ENCODE assay signal across 8 cellular contexts in the genomic region with DNA sequence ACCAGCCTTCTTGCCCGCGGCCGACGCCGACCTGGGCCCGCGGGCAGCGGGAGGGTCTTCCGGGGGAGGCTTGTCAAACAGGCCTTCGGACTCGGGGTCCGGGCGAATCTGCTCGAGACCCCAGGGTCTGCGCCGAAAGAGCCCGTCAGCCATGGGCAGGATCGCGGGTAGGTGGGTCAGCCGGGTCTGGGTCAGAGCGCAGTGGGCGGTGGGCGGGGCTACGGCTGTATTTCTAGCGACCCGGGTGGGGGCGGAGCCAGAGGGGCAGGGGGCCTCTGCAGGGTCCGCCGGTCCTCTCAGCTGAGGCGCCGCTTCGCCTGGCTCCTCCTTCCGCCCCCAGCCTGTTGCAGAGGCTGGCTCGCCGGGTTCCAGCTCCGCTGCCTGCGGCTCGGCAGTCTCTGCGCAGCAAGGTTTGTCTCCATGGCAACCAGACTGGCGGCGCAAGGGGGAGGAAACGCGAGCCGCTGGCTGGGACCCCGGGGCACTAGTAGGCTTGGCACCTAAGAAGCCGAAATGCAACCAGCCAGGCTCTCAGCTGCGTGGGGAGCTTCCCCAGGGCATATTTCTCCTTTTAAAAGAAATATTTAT. TPM values are rescaled to one million over a fixed set of nuclear protein-coding genes. Genes with fewer than 3 reads are reported as not detected.
DNase-seq lines count a peak whose midpoint lies in the region; ATAC-seq and TF ChIP-seq lines count a peak whose summit lies in the region.

No MANE protein-coding gene starts in this region.

- no peak for TF ChIP-seq CTCF in Peyer's patch (IDR thresholded peaks at IDR 0.05)
- no peak for TF ChIP-seq CTCF in foreskin fibroblast (IDR thresholded peaks at IDR 0.05; ENCODE audit: low read depth, low read length)
- TF ChIP-seq CTCF in nephron (IDR thresholded peaks at IDR 0.05; ENCODE audit: unreplicated experiment in 3 of 3), result no peak

- H3K4me3 Mint-ChIP-seq in nephron, result peak overlapping the region; percentile 81 to 100 (median 100)
- peak overlapping the region; percentile 95 for H3K4me3 Mint-ChIP-seq in stimulated activated naive B cell treated with anti-CD40 and anti-IgM and Interleukin-4, amounts not matched to agents 10 μg/mL and 1 μg/mL and 100 μg/mL, for 72 hours

- ATAC-seq in stimulated activated naive B cell treated with anti-CD40 and anti-IgM and Interleukin-4, amounts not matched to agents 10 μg/mL and 1 μg/mL and 100 μg/mL, for 72 hours (replicated peaks), result peak; percentile 89
- ATAC-seq in HG02623 (IDR thresholded peaks at IDR 0.05; ENCODE audit: unreplicated experiment), result no peak

- DNase-seq in COLO829 (ENCODE audit: low spot score) (peak; percentile 72), Peyer's patch (peak; percentile 68 to 82 (median 70)), foreskin fibroblast (peak; percentile 80 to 92)
- peak; percentile 63 for DNase-seq in activated gamma-delta T cell treated with anti-CD3 and anti-CD28 coated beads, Interleukin-2, amount 50 U/mL, for 16 hours (ENCODE audit: low read depth)
- DNase-seq in stimulated activated naive B cell treated with anti-CD40 and anti-IgM and Interleukin-4, amounts not matched to agents 10 μg/mL and 1 μg/mL and 100 μg/mL, for 72 hours, result peak; percentile 63

- H3K9ac ChIP-seq in HUES6 (ENCODE audit: low read length), result no peak overlapping the region

- H3K27me3 Mint-ChIP-seq in nephron (ENCODE audit: low read depth), result peaks cover 24% of the 10 kb centered on the region
- H3K27me3 Mint-ChIP-seq in stimulated activated naive B cell treated with anti-CD40 and anti-IgM and Interleukin-4, amounts not matched to agents 10 μg/mL and 1 μg/mL and 100 μg/mL, for 72 hours, result no peaks in the 10 kb centered on the region

- no peaks in the 10 kb centered on the region for H3K9me3 Mint-ChIP-seq in nephron
- H3K9me3 Mint-ChIP-seq in stimulated activated naive B cell treated with anti-CD40 and anti-IgM and Interleukin-4, amounts not matched to agents 10 μg/mL and 1 μg/mL and 100 μg/mL, for 72 hours, result no peaks in the 10 kb centered on the region

- H3K4me1 ChIP-seq in HUES6 (ENCODE audit: control insufficient read depth, insufficient read depth, low read length) (peaks cover 8% of the 10 kb centered on the region; the same call in 1 of the 2 replicates), Peyer's patch (peaks cover 0 to 17% (median 4%) of the 10 kb centered on the region in 4 donors)

- TF ChIP-seq POLR2A in Peyer's patch (IDR thresholded peaks at IDR 0.05), result no peak

- peaks cover 15% of the 10 kb centered on the region for H3K4me1 Mint-ChIP-seq in nephron
- peaks cover 9 to 18% of the 10 kb centered on the region in 2 donors for H3K4me1 Mint-ChIP-seq in stimulated activated naive B cell treated with anti-CD40 and anti-IgM and Interleukin-4, amounts not matched to agents 10 μg/mL and 1 μg/mL and 100 μg/mL, for 72 hours

- H3K4me3 ChIP-seq in HUES6 (ENCODE audit: low read depth, low read length) (peak overlapping the region; percentile 74), Peyer's patch (peak overlapping the region; percentile 42 to 72 (median 56)), foreskin fibroblast (ENCODE audit: low read depth in 1 of 2, low read length in 2 of 2) (peak overlapping the region; percentile 59 to 84)

- H3K27ac ChIP-seq in HUES6 (ENCODE audit: low read depth, low read length), result no peak overlapping the region
- H3K27ac ChIP-seq in Peyer's patch, result peak overlapping the region; percentile 13 to 65 (median 60)

- H3K27ac Mint-ChIP-seq in nephron, result peak overlapping the region; percentile 60 to 95 (median 88)
- H3K27ac Mint-ChIP-seq in stimulated activated naive B cell treated with anti-CD40 and anti-IgM and Interleukin-4, amounts not matched to agents 10 μg/mL and 1 μg/mL and 100 μg/mL, for 72 hours, result peak overlapping the region; percentile 15

- peaks cover 20% of the 10 kb centered on the region for H3K36me3 Mint-ChIP-seq in nephron (ENCODE audit: low read depth)
- H3K36me3 Mint-ChIP-seq in stimulated activated naive B cell treated with anti-CD40 and anti-IgM and Interleukin-4, amounts not matched to agents 10 μg/mL and 1 μg/mL and 100 μg/mL, for 72 hours, result peaks cover 4 to 7% of the 10 kb centered on the region in 2 donors

- H3K27me3 ChIP-seq in HUES6 (ENCODE audit: control insufficient read depth, insufficient read depth, low read length) (peaks cover 56% of the 10 kb centered on the region), Peyer's patch (no peaks in the 10 kb centered on the region)

- H3K36me3 ChIP-seq in HUES6 (ENCODE audit: control insufficient read depth, insufficient read depth, low read length) (no peaks in the 10 kb centered on the region), Peyer's patch (no peaks in the 10 kb centered on the region)

- H3K9me3 ChIP-seq in HUES6 (ENCODE audit: control insufficient read depth, insufficient read depth, low read depth, low read length), result no peaks in the 10 kb centered on the region
- no peaks in the 10 kb centered on the region for H3K9me3 ChIP-seq in Peyer's patch

RNA-seq across cellular contexts. Expression of a gene that starts 14.5 kb away (rescaled TPM):
- total RNA-seq in Peyer's patch, result 10 to 100 TPM in 3 of 4 donors, 1 to 10 TPM in 1; 9.2 to 23.9 (median 14.0) TPM

RNA-seq across cellular contexts. Expression of a gene that starts 14.9 kb away (rescaled TPM):
- total RNA-seq in Peyer's patch, result 10 to 100 TPM in 3 of 4 donors, 1 to 10 TPM in 1; 3.3 to 42.8 (median 36.1) TPM

RNA-seq across cellular contexts. Expression of a gene that starts 32.1 kb away (rescaled TPM):
- total RNA-seq in Peyer's patch, result 10 to 100 TPM in 3 of 4 donors, 1 to 10 TPM in 1; 8.8 to 18.2 (median 11.5) TPM
